In the genomic region with DNA sequence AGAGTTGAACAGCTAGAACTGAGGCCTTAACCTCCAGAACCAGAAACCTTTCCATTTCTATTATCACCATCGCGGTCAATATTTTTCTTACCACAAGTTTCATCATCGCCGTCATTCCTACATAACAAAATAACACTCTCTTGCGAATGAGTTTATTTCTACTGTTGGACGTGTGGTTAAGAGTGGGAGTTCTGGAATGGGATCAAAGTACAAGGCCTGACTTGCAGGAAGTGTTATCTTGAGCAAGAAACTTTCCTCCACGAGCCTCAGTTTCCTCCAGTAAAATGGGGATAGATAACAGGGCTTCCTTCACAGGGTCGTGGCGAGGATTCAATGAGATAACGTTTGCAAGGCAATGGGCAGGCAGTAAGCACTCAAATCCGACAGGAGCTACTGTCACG, we compare ENCODE assay signal across 8 cellular contexts. TPM values are rescaled to one million over a fixed set of nuclear protein-coding genes. Genes with fewer than 3 reads are reported as not detected.
A peak's percentile ranks its signal among the peaks of the same experiment; 100 is the strongest.
DNase-seq lines count a peak whose midpoint lies in the region; ATAC-seq and TF ChIP-seq lines count a peak whose summit lies in the region.

No MANE protein-coding gene starts in this region.

- in situ Hi-C loops in astrocyte of the spinal cord (cut with HindIII; ENCODE audit: low sequenced_read_pairs) = no loop called here

- H3K4me1 ChIP-seq in A673 (ENCODE audit: insufficient read depth, low read length, poor library complexity, severe bottlenecking) (peaks cover 13% of the 10 kb centered on the region), HUES48 (ENCODE audit: control insufficient read depth, insufficient read depth, low read length) (peaks cover 8% of the 10 kb centered on the region), lower lobe of right lung (peaks cover 69% of the 10 kb centered on the region), vagina (peaks cover 80% of the 10 kb centered on the region)

- POLR2A ChIA-PET in A673 (lab: Charles Lee; ENCODE audit: low non-redundant PET) = interaction anchor here (0.7 kb wide), 1 partner anchor 86 kb away, joined by 4 read pairs; no protein-coding TSS in a partner anchor

- H3K9ac ChIP-seq in HUES48 (ENCODE audit: low read depth, low read length) = peak overlapping the region; percentile 88

- H3K27me3 ChIP-seq in A673 (replicated peaks; ENCODE audit: insufficient read depth, low read depth, low read length, poor library complexity) = no peaks in the 10 kb centered on the region
- no peaks in the 10 kb centered on the region for H3K27me3 ChIP-seq in HUES48 (ENCODE audit: control insufficient read depth, insufficient read depth, low read length)
- H3K27me3 ChIP-seq in lower lobe of right lung (ENCODE audit: low read depth) = no peaks in the 10 kb centered on the region
- no peaks in the 10 kb centered on the region for H3K27me3 ChIP-seq in vagina

- H3K27ac ChIP-seq in A673 (ENCODE audit: low read depth, low read length, poor library complexity, severe bottlenecking) = peak overlapping the region; percentile 97
- peak overlapping the region; percentile 94 for H3K27ac ChIP-seq in HUES48 (ENCODE audit: low read depth, low read length)
- H3K27ac ChIP-seq in lower lobe of right lung = peak overlapping the region; percentile 93
- H3K27ac ChIP-seq in vagina = peak overlapping the region; percentile 94

- TF ChIP-seq CTCF in A673 (conservative IDR thresholded peaks at IDR 0.05; ENCODE audit: low read depth, low read length) (no peak), astrocyte of the spinal cord (IDR thresholded peaks at IDR 0.05; ENCODE audit: low read depth, low read length) (no peak), lower lobe of right lung (IDR thresholded peaks at IDR 0.05) (no peak), vagina (IDR thresholded peaks at IDR 0.05) (no peak)

- intact Hi-C loops in A673 (cut with micrococcal nuclease; ENCODE audit: unreplicated experiment) = loop anchor here (5.0 to 10.0 kb wide), 3 partner anchors 174 to 392 kb away; partner anchors contain the start of gene CORO1C
- intact Hi-C loops in lower lobe of right lung (cut with DNase I) = no loop called here
- intact Hi-C loops in vagina (cut with DNase I) = loop anchor here (5.0 to 10.0 kb wide), 3 partner anchors 242 to 537 kb away; partner anchors contain the start of genes SSH1 and UNG

- DNase-seq in A673 (ENCODE audit: low spot score) = no peak
- DNase-seq in astrocyte of the spinal cord (ENCODE audit: low read depth, low spot score) = peak; percentile 37
- no peak for DNase-seq in lower lobe of right lung
- no peak for DNase-seq in vagina (ENCODE audit: extremely low spot score in 2 of 2)

- H3K9me3 ChIP-seq in A673 (ENCODE audit: low read depth, low read length, poor library complexity, severe bottlenecking) = no peaks in the 10 kb centered on the region
- no peaks in the 10 kb centered on the region for H3K9me3 ChIP-seq in HUES48 (ENCODE audit: control insufficient read depth, insufficient read depth, low read length)
- H3K9me3 ChIP-seq in lower lobe of right lung = no peaks in the 10 kb centered on the region
- no peaks in the 10 kb centered on the region for H3K9me3 ChIP-seq in vagina

- BruUV-seq in A673 (replicated peaks; lab: Mats Ljungman, UMichigan) = no TSS peak

- TF ChIP-seq POLR2A in vagina (IDR thresholded peaks at IDR 0.05) = no peak

- ATAC-seq in lower lobe of right lung (no peak), GM21529 (IDR thresholded peaks at IDR 0.05; ENCODE audit: unreplicated experiment) (no peak), GM18498 (IDR thresholded peaks at IDR 0.05; ENCODE audit: unreplicated experiment) (no peak), GM18909 (IDR thresholded peaks at IDR 0.05; ENCODE audit: poor library complexity, unreplicated experiment) (no peak)

- H3K36me3 ChIP-seq in A673 (ENCODE audit: insufficient read depth, low read length, poor library complexity, severe bottlenecking) (peaks cover 19% of the 10 kb centered on the region), HUES48 (ENCODE audit: control insufficient read depth, insufficient read depth, low read length) (peaks cover 41% of the 10 kb centered on the region), lower lobe of right lung (peaks cover 39% of the 10 kb centered on the region), vagina (peaks cover 0 to 17% of the 10 kb centered on the region in 2 donors)

- CTCF ChIA-PET in A673 (lab: Charles Lee) = interaction anchor here (0.6 kb wide), 1 partner anchor 113 kb away, joined by 4 read pairs; no protein-coding TSS in a partner anchor

- H3K4me3 ChIP-seq in A673 (ENCODE audit: low read depth, low read length, poor library complexity, severe bottlenecking) (peak overlapping the region; percentile 79), HUES48 (ENCODE audit: low read depth, low read length) (peak overlapping the region; percentile 99), astrocyte of the spinal cord (ENCODE audit: low read depth, low read length) (peak overlapping the region; percentile 99), lower lobe of right lung (peak overlapping the region; percentile 100), vagina (peak overlapping the region; percentile 64 to 94)

RNA-seq across cellular contexts. Expression of gene SART3, which starts 0.7 kb away (rescaled TPM):
- 93.8 and 99.3 TPM in 2 replicates for total RNA-seq in A673 (2021)
- 42.8 TPM for total RNA-seq in lower lobe of right lung
- 44.2 TPM for total RNA-seq in vagina

RNA-seq across cellular contexts. Expression of gene ISCU, which starts 2.1 kb away (rescaled TPM):
- total RNA-seq in A673 (2021) (73.4 and 79.3 TPM in 2 replicates), lower lobe of right lung (133 TPM), vagina (167 TPM)

RNA-seq across cellular contexts. Expression of gene TMEM119, which starts 37.6 kb away (rescaled TPM):
- 1.0 TPM in 1 of 2 replicates, not detected in the other for total RNA-seq in A673 (2021)
- 13.4 TPM for total RNA-seq in lower lobe of right lung
- total RNA-seq in vagina = 34.6 TPM

RNA-seq across cellular contexts. Expression of gene FICD, which starts 45.2 kb away (rescaled TPM):
- total RNA-seq in A673 (2021) (3.6 and 4.1 TPM in 2 replicates), lower lobe of right lung (8.3 TPM), vagina (6.9 TPM)
